In genomic region chr1:15145327-15145726, GRCh38 we compare ENCODE assay signal across 1 cellular context.
TF ChIP-seq lines count a peak whose summit lies in the region.

No MANE protein-coding gene starts in this region.

TF ChIP-seq in HepG2, 621 proteins besides CTCF, POLR2A, EP300 and RAD21 (continued from another document and continues in another):
- no peak for TF ChIP-seq ZNF230 (CRISPR knock-in tag; IDR thresholded peaks at IDR 0.05)
- TF ChIP-seq ZNF101 (CRISPR knock-in tag; IDR thresholded peaks at IDR 0.05; ENCODE audit: borderline replicate concordance, low read depth): no peak
- TF ChIP-seq, protein P1, sequence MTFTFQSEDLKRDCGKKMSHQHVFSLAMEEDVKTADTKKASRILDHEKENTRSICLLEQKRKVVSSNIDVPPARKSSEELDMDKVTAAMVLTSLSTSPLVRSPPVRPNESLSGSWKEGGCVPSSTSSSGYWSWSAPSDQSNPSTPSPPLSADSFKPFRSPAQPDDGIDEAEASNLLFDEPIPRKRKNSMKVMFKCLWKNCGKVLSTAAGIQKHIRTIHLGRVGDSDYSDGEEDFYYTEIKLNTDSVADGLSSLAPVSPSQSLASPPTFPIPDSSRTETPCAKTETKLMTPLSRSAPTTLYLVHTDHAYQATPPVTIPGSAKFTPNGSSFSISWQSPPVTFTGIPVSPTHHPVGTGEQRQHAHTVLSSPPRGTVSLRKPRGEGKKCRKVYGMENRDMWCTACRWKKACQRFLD (CRISPR knock-in tag; IDR thresholded peaks at IDR 0.05; ENCODE audit: borderline replicate concordance): no peak
- no peak for TF ChIP-seq ZBTB10 (CRISPR knock-in tag; IDR thresholded peaks at IDR 0.05; ENCODE audit: borderline replicate concordance)
- TF ChIP-seq CHD2 (IDR thresholded peaks at IDR 0.05; ENCODE audit: low read depth, low read length): no peak
- no peak for TF ChIP-seq ZNF256 (CRISPR knock-in tag; conservative IDR thresholded peaks at IDR 0.05)
- no peak for TF ChIP-seq NFRKB (IDR thresholded peaks at IDR 0.05)
- no peak for TF ChIP-seq STAG1 (CRISPR knock-in tag; IDR thresholded peaks at IDR 0.05)
- no peak for TF ChIP-seq ZNF781 (CRISPR knock-in tag; IDR thresholded peaks at IDR 0.05; ENCODE audit: borderline replicate concordance, not compliant biosample characterization)
- no peak for TF ChIP-seq ZFP90 (CRISPR knock-in tag; IDR thresholded peaks at IDR 0.05; ENCODE audit: borderline replicate concordance)
- no peak for TF ChIP-seq MYNN (CRISPR knock-in tag; IDR thresholded peaks at IDR 0.05; ENCODE audit: low read depth)
- TF ChIP-seq SKI (IDR thresholded peaks at IDR 0.05; ENCODE audit: partially characterized antibody): peak; percentile 96
- no peak for TF ChIP-seq ZNF432 (CRISPR knock-in tag; IDR thresholded peaks at IDR 0.05; ENCODE audit: borderline replicate concordance)
- no peak for TF ChIP-seq ZNF44 (CRISPR knock-in tag; IDR thresholded peaks at IDR 0.05)
- TF ChIP-seq ZC3H4 (CRISPR knock-in tag; IDR thresholded peaks at IDR 0.05; ENCODE audit: borderline replicate concordance): no peak
- TF ChIP-seq ATF7 (IDR thresholded peaks at IDR 0.05): 0 out of 2 replicates have a peak, but pooled peaks have one; percentile 20
- TF ChIP-seq ATF7 (CRISPR knock-in tag; IDR thresholded peaks at IDR 0.05): no peak; the same call in 1 of the 2 replicates
- no peak for TF ChIP-seq ZNF572 (CRISPR knock-in tag; IDR thresholded peaks at IDR 0.05)
- TF ChIP-seq, protein P2, sequence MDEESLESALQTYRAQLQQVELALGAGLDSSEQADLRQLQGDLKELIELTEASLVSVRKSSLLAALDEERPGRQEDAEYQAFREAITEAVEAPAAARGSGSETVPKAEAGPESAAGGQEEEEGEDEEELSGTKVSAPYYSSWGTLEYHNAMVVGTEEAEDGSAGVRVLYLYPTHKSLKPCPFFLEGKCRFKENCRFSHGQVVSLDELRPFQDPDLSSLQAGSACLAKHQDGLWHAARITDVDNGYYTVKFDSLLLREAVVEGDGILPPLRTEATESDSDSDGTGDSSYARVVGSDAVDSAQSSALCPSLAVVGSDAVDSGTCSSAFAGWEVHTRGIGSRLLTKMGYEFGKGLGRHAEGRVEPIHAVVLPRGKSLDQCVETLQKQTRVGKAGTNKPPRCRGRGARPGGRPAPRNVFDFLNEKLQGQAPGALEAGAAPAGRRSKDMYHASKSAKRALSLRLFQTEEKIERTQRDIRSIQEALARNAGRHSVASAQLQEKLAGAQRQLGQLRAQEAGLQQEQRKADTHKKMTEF (CRISPR knock-in tag; IDR thresholded peaks at IDR 0.05): peak; percentile 59; the same call in 1 of the 2 replicates
- TF ChIP-seq ZNF574 (CRISPR knock-in tag; IDR thresholded peaks at IDR 0.05): no peak
- TF ChIP-seq ZNF644 (CRISPR knock-in tag; IDR thresholded peaks at IDR 0.05; ENCODE audit: low read depth): peak; percentile 68; the same call in 1 of the 2 replicates
- TF ChIP-seq ZNF460 (CRISPR knock-in tag; IDR thresholded peaks at IDR 0.05; ENCODE audit: borderline replicate concordance): no peak
- TF ChIP-seq, protein P3, sequence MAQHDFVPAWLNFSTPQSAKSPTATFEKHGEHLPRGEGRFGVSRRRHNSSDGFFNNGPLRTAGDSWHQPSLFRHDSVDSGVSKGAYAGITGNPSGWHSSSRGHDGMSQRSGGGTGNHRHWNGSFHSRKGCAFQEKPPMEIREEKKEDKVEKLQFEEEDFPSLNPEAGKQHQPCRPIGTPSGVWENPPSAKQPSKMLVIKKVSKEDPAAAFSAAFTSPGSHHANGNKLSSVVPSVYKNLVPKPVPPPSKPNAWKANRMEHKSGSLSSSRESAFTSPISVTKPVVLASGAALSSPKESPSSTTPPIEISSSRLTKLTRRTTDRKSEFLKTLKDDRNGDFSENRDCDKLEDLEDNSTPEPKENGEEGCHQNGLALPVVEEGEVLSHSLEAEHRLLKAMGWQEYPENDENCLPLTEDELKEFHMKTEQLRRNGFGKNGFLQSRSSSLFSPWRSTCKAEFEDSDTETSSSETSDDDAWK (CRISPR knock-in tag; IDR thresholded peaks at IDR 0.05): no peak
- TF ChIP-seq CCDC6 (CRISPR knock-in tag; IDR thresholded peaks at IDR 0.05): no peak
- TF ChIP-seq ZNF260 (CRISPR knock-in tag; IDR thresholded peaks at IDR 0.05; ENCODE audit: borderline replicate concordance, low read depth): no peak
- TF ChIP-seq KLF11 (CRISPR knock-in tag; IDR thresholded peaks at IDR 0.05): no peak
- TF ChIP-seq ZNF883 (CRISPR knock-in tag; IDR thresholded peaks at IDR 0.05; ENCODE audit: not compliant biosample characterization): no peak
- 0 out of 2 replicates have a peak, but pooled peaks have one; percentile 29 for TF ChIP-seq GATAD1 (CRISPR knock-in tag; IDR thresholded peaks at IDR 0.05)
- TF ChIP-seq ZNF646 (CRISPR knock-in tag; IDR thresholded peaks at IDR 0.05): peak; percentile 98
- no peak for TF ChIP-seq POLR2AphosphoS2 (IDR thresholded peaks at IDR 0.05; ENCODE audit: low read depth, low read length)
- no peak for TF ChIP-seq ZNF235 (CRISPR knock-in tag; IDR thresholded peaks at IDR 0.05; ENCODE audit: borderline replicate concordance)
- TF ChIP-seq, protein P4, sequence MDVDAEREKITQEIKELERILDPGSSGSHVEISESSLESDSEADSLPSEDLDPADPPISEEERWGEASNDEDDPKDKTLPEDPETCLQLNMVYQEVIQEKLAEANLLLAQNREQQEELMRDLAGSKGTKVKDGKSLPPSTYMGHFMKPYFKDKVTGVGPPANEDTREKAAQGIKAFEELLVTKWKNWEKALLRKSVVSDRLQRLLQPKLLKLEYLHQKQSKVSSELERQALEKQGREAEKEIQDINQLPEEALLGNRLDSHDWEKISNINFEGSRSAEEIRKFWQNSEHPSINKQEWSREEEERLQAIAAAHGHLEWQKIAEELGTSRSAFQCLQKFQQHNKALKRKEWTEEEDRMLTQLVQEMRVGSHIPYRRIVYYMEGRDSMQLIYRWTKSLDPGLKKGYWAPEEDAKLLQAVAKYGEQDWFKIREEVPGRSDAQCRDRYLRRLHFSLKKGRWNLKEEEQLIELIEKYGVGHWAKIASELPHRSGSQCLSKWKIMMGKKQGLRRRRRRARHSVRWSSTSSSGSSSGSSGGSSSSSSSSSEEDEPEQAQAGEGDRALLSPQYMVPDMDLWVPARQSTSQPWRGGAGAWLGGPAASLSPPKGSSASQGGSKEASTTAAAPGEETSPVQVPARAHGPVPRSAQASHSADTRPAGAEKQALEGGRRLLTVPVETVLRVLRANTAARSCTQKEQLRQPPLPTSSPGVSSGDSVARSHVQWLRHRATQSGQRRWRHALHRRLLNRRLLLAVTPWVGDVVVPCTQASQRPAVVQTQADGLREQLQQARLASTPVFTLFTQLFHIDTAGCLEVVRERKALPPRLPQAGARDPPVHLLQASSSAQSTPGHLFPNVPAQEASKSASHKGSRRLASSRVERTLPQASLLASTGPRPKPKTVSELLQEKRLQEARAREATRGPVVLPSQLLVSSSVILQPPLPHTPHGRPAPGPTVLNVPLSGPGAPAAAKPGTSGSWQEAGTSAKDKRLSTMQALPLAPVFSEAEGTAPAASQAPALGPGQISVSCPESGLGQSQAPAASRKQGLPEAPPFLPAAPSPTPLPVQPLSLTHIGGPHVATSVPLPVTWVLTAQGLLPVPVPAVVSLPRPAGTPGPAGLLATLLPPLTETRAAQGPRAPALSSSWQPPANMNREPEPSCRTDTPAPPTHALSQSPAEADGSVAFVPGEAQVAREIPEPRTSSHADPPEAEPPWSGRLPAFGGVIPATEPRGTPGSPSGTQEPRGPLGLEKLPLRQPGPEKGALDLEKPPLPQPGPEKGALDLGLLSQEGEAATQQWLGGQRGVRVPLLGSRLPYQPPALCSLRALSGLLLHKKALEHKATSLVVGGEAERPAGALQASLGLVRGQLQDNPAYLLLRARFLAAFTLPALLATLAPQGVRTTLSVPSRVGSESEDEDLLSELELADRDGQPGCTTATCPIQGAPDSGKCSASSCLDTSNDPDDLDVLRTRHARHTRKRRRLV (CRISPR knock-in tag; IDR thresholded peaks at IDR 0.05): no peak
- TF ChIP-seq IKZF1 (IDR thresholded peaks at IDR 0.05): no peak
- no peak for TF ChIP-seq NR2F1 (CRISPR knock-in tag; IDR thresholded peaks at IDR 0.05)
- TF ChIP-seq NFKBIZ (CRISPR knock-in tag; IDR thresholded peaks at IDR 0.05): 0 out of 2 replicates have a peak, but pooled peaks have one; percentile 31
- peak; percentile 73; the same call in 1 of the 2 replicates for TF ChIP-seq ZMYM3 (CRISPR knock-in tag; IDR thresholded peaks at IDR 0.05)
- no peak for TF ChIP-seq NFE2L2 (IDR thresholded peaks at IDR 0.05; ENCODE audit: low read length)
- no peak for TF ChIP-seq ZNF746 (CRISPR knock-in tag; IDR thresholded peaks at IDR 0.05)
- TF ChIP-seq ZNF782 (CRISPR knock-in tag; IDR thresholded peaks at IDR 0.05; ENCODE audit: borderline replicate concordance): no peak
- TF ChIP-seq ZNF274 (CRISPR knock-in tag; IDR thresholded peaks at IDR 0.05): no peak
- TF ChIP-seq CHD4 (IDR thresholded peaks at IDR 0.05; ENCODE audit: borderline replicate concordance, low read length): no peak
- no peak for TF ChIP-seq ZNF720 (CRISPR knock-in tag; IDR thresholded peaks at IDR 0.05)
- TF ChIP-seq ZNF530 (CRISPR knock-in tag; IDR thresholded peaks at IDR 0.05; ENCODE audit: low read depth): no peak
